Comparison of ENCODE assay signal across 14 cellular contexts in the genomic region with DNA sequence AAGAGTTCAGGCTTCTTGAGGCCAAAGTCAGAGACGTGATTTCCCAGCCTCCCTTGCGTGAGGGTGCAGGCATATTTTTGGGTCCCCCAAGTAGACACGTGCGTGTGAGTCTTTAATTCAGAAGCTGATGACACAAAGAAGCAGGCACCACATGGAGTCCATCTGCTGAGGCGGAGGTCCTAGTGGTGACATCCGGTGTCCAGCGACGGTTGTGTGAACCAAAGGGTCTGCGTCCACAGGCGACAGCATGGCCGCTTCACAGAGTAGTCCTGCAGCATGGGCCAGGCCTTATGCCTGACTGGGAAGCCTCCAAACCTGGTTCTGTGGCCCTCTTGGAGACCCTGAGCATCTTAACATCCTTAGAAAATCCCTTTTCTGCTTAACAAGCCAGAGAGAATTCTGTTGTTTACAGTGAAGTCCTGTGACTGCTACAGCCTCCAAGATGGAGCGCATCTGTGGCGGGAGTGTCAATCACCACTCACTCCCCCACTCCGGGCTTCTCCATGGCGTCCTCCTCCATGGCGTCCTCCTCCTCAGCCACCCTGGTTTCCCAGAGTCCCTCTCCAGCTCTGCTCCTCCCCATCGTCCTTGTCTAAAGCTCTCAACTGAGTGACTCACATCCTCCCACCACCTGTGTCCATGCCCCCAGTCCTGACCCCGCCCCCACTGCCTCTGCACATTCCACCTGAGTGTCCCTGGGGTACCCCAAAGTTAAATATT.
"Had no signal": no experiment of that assay in that cellular context is flagged by ENCODE, and none has a peak within 500 bp of the region (broad histone marks: within the 10 kb centered on the region; RNA-seq: fewer than 3 reads in every experiment).

No MANE protein-coding gene starts in this region.

- DNase-seq: activated CD4-positive, alpha-beta T cell treated with anti-CD3 and anti-CD28 coated beads, Interleukin-2, amount 10 ng/mL, durations not matched to agents 7 days and 5 days; activated CD8-positive, alpha-beta memory T cell treated with anti-CD3 and anti-CD28 coated beads, Interleukin-2, amount 50 U/mL, for 4 hours; activated CD8-positive, alpha-beta T cell treated with anti-CD3 and anti-CD28 coated beads, Interleukin-2, amount 10 ng/mL, durations not matched to agents 7 days and 5 days; activated gamma-delta T cell; cerebellar nuclear complex; effector CD8-positive, alpha-beta T cell; heart left ventricle; kidney glomerular epithelial cell; T1000; testis had no signal

- H3K36me3 Mint-ChIP-seq: activated naive CD8-positive, alpha-beta T cell; type B pancreatic cell had no signal

- ATAC-seq: activated CD4-positive, CD25-positive, alpha-beta regulatory T cell treated with anti-CD3 and anti-CD28 coated beads, Interleukin-2, amount 50 U/mL, for 24 hours; activated CD8-positive, alpha-beta T cell treated with anti-CD3 and anti-CD28 coated beads, Interleukin-2, amount 10 ng/mL, durations not matched to agents 7 days and 5 days; gastroesophageal sphincter; heart left ventricle had no signal

- H3K4me3 Mint-ChIP-seq: activated CD4-positive, alpha-beta T cell treated with anti-CD3 and anti-CD28 coated beads, Interleukin-2, amount 10 ng/mL, durations not matched to agents 7 days and 5 days; activated CD8-positive, alpha-beta T cell treated with anti-CD3 and anti-CD28 coated beads, Interleukin-2, amount 10 ng/mL, durations not matched to agents 7 days and 5 days; activated naive CD8-positive, alpha-beta T cell; type B pancreatic cell had no signal

- H3K27ac Mint-ChIP-seq: activated CD4-positive, alpha-beta T cell treated with anti-CD3 and anti-CD28 coated beads, Interleukin-2, amount 10 ng/mL, durations not matched to agents 7 days and 5 days; activated CD8-positive, alpha-beta T cell treated with anti-CD3 and anti-CD28 coated beads, Interleukin-2, amount 10 ng/mL, durations not matched to agents 7 days and 5 days; activated naive CD8-positive, alpha-beta T cell; type B pancreatic cell had no signal

- H3K9me3 Mint-ChIP-seq: activated CD4-positive, alpha-beta T cell treated with anti-CD3 and anti-CD28 coated beads, Interleukin-2, amount 10 ng/mL, durations not matched to agents 7 days and 5 days; type B pancreatic cell had no signal
